In genomic region chr19:19159534-19159933, GRCh38 we compare ENCODE assay signal across 29 cellular contexts. TPM values are rescaled to one million over a fixed set of nuclear protein-coding genes. Genes with fewer than 3 reads are reported as not detected.
"Had no signal": no experiment of that assay in that cellular context is flagged by ENCODE, and none has a peak within 500 bp of the region (broad histone marks: within the 10 kb centered on the region; RNA-seq: fewer than 3 reads in every experiment).

No MANE protein-coding gene starts in this region.

- H3K4me1 ChIP-seq: parathyroid adenoma, right atrium auricular region had no signal

- H3K79me2 ChIP-seq: parathyroid adenoma had no signal

- H3K27ac Mint-ChIP-seq: activated T-cell treated with anti-CD3 and anti-CD28 coated beads, Interleukin-2, amount 50 U/mL, for 72 hours; dendritic cell treated with granulocyte-macrophage colony-stimulating factor and Interleukin-4, amounts not matched to agents 40 ng/mL and 50 ng/mL, for 4 days; endodermal cell; mesothelial cell of epicardium; nephron progenitor cell; stimulated activated naive CD8-positive, alpha-beta T cell treated with anti-CD3 and anti-CD28 coated beads, Interleukin-15, Interleukin-2, amounts not matched to agents 100 ng/mL and 50 ng/mL, for 24 hours had no signal

- H3K9me3 Mint-ChIP-seq: activated naive CD4-positive, alpha-beta T cell treated with anti-CD3 and anti-CD28 coated beads, Interleukin-2, amount 50 U/mL, for 72 hours; activated T-cell treated with anti-CD3 and anti-CD28 coated beads, Interleukin-2, amount 50 U/mL, for 72 hours; central memory CD8-positive, alpha-beta T cell; dendritic cell treated with granulocyte-macrophage colony-stimulating factor and Interleukin-4, amounts not matched to agents 40 ng/mL and 50 ng/mL, for 4 days; nephron progenitor cell; stimulated activated naive CD8-positive, alpha-beta T cell treated with anti-CD3 and anti-CD28 coated beads, Interleukin-15, Interleukin-2, amounts not matched to agents 100 ng/mL and 50 ng/mL, for 24 hours had no signal

- FAIRE-seq: bronchial epithelial cell, keratinocyte, urothelium cell line had no signal

- H2AFZ ChIP-seq: parathyroid adenoma had no signal

- H3K4me1 Mint-ChIP-seq: central memory CD8-positive, alpha-beta T cell; endodermal cell; mesothelial cell of epicardium; nephron progenitor cell had no signal

- H3K27me3 Mint-ChIP-seq: central memory CD8-positive, alpha-beta T cell; dendritic cell treated with granulocyte-macrophage colony-stimulating factor and Interleukin-4, amounts not matched to agents 40 ng/mL and 50 ng/mL, for 4 days; naive B cell; stimulated activated naive CD8-positive, alpha-beta T cell treated with anti-CD3 and anti-CD28 coated beads, Interleukin-15, Interleukin-2, amounts not matched to agents 100 ng/mL and 50 ng/mL, for 24 hours had no signal

- H3K36me3 ChIP-seq: right atrium auricular region had no signal

- H3K4me3 ChIP-seq: right atrium auricular region, spleen, thoracic aorta had no signal

- H3K27ac ChIP-seq: parathyroid adenoma, right atrium auricular region, spleen, thoracic aorta had no signal

- DNase-seq: activated CD4-positive, alpha-beta T cell treated with anti-CD3 and anti-CD28 coated beads for 4 hours; activated CD4-positive, alpha-beta T cell treated with anti-CD3 and anti-CD28 coated beads, Interleukin-2, amount 50 U/mL, for 4 hours; activated naive CD4-positive, alpha-beta T cell; activated T-cell treated with anti-CD3 and anti-CD28 coated beads for 4 hours; activated T-cell treated with anti-CD3 and anti-CD28 coated beads, Interleukin-2, amount 50 U/mL, for 72 hours; anterior cingulate cortex; endodermal cell; foreskin fibroblast; head of caudate nucleus; hippocampal formation; left cardiac atrium; left ventricle myocardium superior; naive B cell; nephron progenitor cell; nucleus accumbens; spleen; trophoblast cell had no signal

- H3K9me3 ChIP-seq: thoracic aorta had no signal

- ATAC-seq: activated naive CD4-positive, alpha-beta T cell treated with anti-CD3 and anti-CD28 coated beads, Interleukin-2, amount 50 U/mL, for 72 hours; activated T-cell treated with anti-CD3 and anti-CD28 coated beads, Interleukin-2, amount 50 U/mL, for 72 hours; esophagus mucosa; left cardiac atrium; left ventricle myocardium superior had no signal

- H3K27me3 ChIP-seq: right atrium auricular region, spleen had no signal

- H3K9ac ChIP-seq: parathyroid adenoma had no signal

- H3K4me3 Mint-ChIP-seq: activated T-cell treated with anti-CD3 and anti-CD28 coated beads, Interleukin-2, amount 50 U/mL, for 72 hours; central memory CD8-positive, alpha-beta T cell; dendritic cell treated with granulocyte-macrophage colony-stimulating factor and Interleukin-4, amounts not matched to agents 40 ng/mL and 50 ng/mL, for 4 days; endodermal cell; mesothelial cell of epicardium; nephron progenitor cell; stimulated activated naive CD8-positive, alpha-beta T cell treated with anti-CD3 and anti-CD28 coated beads, Interleukin-15, Interleukin-2, amounts not matched to agents 100 ng/mL and 50 ng/mL, for 24 hours had no signal

RNA-seq across cellular contexts. Expression of gene MEF2B, which starts 10.5 kb away (rescaled TPM):
- total RNA-seq: left ventricle myocardium superior, right atrium auricular region had no signal
